9 cellular contexts compared by ENCODE assay signal in the genomic region with DNA sequence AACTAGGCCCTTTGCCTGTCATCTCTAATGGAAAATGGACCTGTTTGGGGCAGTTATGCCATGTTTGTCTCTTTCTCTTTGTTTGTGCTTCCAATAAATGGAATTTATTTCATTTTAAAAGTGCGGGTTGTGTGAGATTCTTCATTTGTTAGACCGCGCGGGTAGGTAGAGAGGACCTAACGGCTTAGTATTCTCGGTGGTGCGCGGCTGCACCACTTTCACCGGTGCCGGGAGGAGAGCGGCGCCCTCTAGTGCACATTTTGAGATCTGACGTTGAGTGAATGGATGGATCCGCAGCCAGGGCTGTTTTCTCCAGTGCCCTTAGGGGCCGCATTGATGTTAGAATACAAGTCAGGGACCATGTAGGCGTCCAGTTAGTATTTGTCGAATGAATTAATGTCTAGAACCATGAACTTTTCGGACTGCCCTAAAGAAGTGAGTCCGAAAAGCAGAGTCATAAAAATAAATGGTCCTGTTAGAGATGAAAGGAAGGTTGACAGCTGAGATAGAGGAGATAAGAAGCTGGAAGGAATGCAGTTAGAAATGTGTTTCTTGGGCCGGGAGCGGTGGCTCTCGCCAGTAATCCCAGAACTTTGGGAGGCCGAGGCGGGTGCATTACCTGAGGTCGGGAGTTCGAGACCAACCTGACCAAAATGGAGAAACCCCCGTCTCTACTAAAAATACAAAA. TPM values are rescaled to one million over a fixed set of nuclear protein-coding genes. Genes with fewer than 3 reads are reported as not detected.
A peak's percentile ranks its signal among the peaks of the same experiment; 100 is the strongest.
DNase-seq lines count a peak whose midpoint lies in the region; ATAC-seq, FAIRE-seq and TF ChIP-seq lines count a peak whose summit lies in the region.
"Had no signal": no experiment of that assay in that cellular context is flagged by ENCODE, and none has a peak within 500 bp of the region (broad histone marks: within the 10 kb centered on the region; RNA-seq: fewer than 3 reads in every experiment).

No MANE protein-coding gene starts in this region.

- peak; percentile 53 for DNase-seq in DMS114 treated with DMSO at 0.1 percent for 48 hours (lab: John Stamatoyannopoulos, UW; ENCODE audit: unreplicated experiment)
- DNase-seq in HTR-8/SVneo (ENCODE audit: insufficient read length, low spot score), result peak; percentile 64
- peak; percentile 28 for DNase-seq in NOMO-1 treated with DMSO at 0.1 percent for 48 hours (lab: John Stamatoyannopoulos, UW; ENCODE audit: unreplicated experiment)
- peak; percentile 92 for DNase-seq in activated CD8-positive, alpha-beta memory T cell treated with anti-CD3 and anti-CD28 coated beads for 24 hours
- DNase-seq in H1 (ENCODE audit: low read depth in 1 of 2, low spot score in 2 of 2), result peak in 1 of 2 experiments; percentile 93
- peak; percentile 87 for DNase-seq in mucosa of gallbladder (ENCODE audit: low spot score)
- peak; percentile 92 for DNase-seq in stimulated activated CD8-positive, alpha-beta memory T cell treated with anti-CD3 and anti-CD28 coated beads, Interleukin-4, amount 100 ng/mL, for 48 hours

- H3K9me3 ChIP-seq in H1 (ENCODE audit: insufficient read depth in 2 of 2, low read depth in 1 of 2, low read length in 1 of 2), result no peaks in the 10 kb centered on the region

- WGBS in H1 (ENCODE audit: extremely low coverage in 1 of 2, insufficient coverage in 1 of 2, insufficient read length in 1 of 2, insufficient replicate concordance in 2 of 2, low coverage in 1 of 2, low lambda C conversion rate in 2 of 2, missing lambda C conversion rate in 1 of 2), 2 experiments, result 33% methylated on average over 27 of the region's 27 CpGs; no CpG with 5 or more reads in 1 of the 2 experiments

- H3K4me3 ChIP-seq in H1 (ENCODE audit: extremely low read depth in 1 of 4, insufficient read depth in 2 of 4, low read depth in 3 of 4, low read length in 4 of 4), result no peak overlapping the region

- peak; percentile 88 to 90 for TF ChIP-seq RAD21 in H1 (IDR thresholded peaks at IDR 0.05 in 1 of 2, conservative IDR thresholded peaks at IDR 0.05 in 1 of 2; ENCODE audit: low read depth in 2 of 2, low read length in 2 of 2)

- H4K5ac ChIP-seq in H1 (ENCODE audit: insufficient read length, low read depth, low read length), result no peak overlapping the region

- FAIRE-seq in HTR-8/SVneo (lab: Jason Lieb, UNC) (no peak), H1 (lab: Jason Lieb, UNC) (peak; percentile 77)

- no peak overlapping the region for H3K56ac ChIP-seq in H1 (replicated peaks; ENCODE audit: insufficient read length, low read depth, low read length)

- H2BK120ac ChIP-seq in H1 (replicated peaks; ENCODE audit: low read depth, low read length), result no peak overlapping the region

- H3K4me2 ChIP-seq in H1 (ENCODE audit: insufficient read depth in 1 of 2, low read depth in 2 of 2, low read length in 2 of 2), result no peak overlapping the region

- H3K9ac ChIP-seq in H1 (replicated peaks in 1 of 4; ENCODE audit: extremely low read depth in 1 of 4, low read depth in 3 of 4, low read length in 3 of 4), result no peak overlapping the region

- no peak overlapping the region for H4K91ac ChIP-seq in H1 (replicated peaks; ENCODE audit: insufficient read length, low read length)

- POLR2A ChIA-PET in H1 (lab: Charles Lee; ENCODE audit: partially characterized antibody), result interaction anchor here (0.7 to 1.2 kb wide), 3 partner anchors 12 to 97 kb away, joined by 3 to 4 read pairs (median 3); no protein-coding TSS in a partner anchor

- ATAC-seq in GM21447 (IDR thresholded peaks at IDR 0.05; ENCODE audit: unreplicated experiment), result peak; percentile 99

- no peak overlapping the region for H4K8ac ChIP-seq in H1 (ENCODE audit: extremely low read depth, insufficient read depth, low read length)

- TF ChIP-seq EP300 in H1 (IDR thresholded peaks at IDR 0.05; ENCODE audit: borderline replicate concordance in 1 of 2, low read depth in 2 of 2, low read length in 2 of 2), result no peak

- H2BK5ac ChIP-seq in H1 (ENCODE audit: low read depth, low read length), result no peak overlapping the region

- no peaks in the 10 kb centered on the region for H3K79me2 ChIP-seq in H1 (ENCODE audit: control insufficient read depth in 1 of 2, insufficient read depth in 2 of 2, low read length in 2 of 2)

- no peak overlapping the region for H3K14ac ChIP-seq in H1 (ENCODE audit: insufficient read length)

- H3K23ac ChIP-seq in H1 (ENCODE audit: insufficient read length), result no peak overlapping the region

- no peaks in the 10 kb centered on the region for H3K79me1 ChIP-seq in H1 (ENCODE audit: low read depth, low read length)

- TF ChIP-seq POLR2A in H1 (IDR thresholded peaks at IDR 0.05; ENCODE audit: control extremely low read depth in 1 of 2, low read depth in 2 of 2, low read length in 2 of 2), result no peak

- TF ChIP-seq CTCF in H1 (IDR thresholded peaks at IDR 0.05; ENCODE audit: control extremely low read depth in 1 of 3, insufficient read depth in 1 of 3, low read depth in 1 of 3, low read length in 3 of 3), result peak; percentile 80 to 87 (median 81)

- H3K27ac ChIP-seq in H1 (ENCODE audit: low read depth, low read length), result no peak overlapping the region
- H3K27ac ChIP-seq: epithelial cell of prostate had no signal

- H2BK15ac ChIP-seq in H1 (ENCODE audit: low read length), result no peak overlapping the region

- CTCF ChIA-PET in H1 (lab: Charles Lee; ENCODE audit: partially characterized antibody), result interaction anchor here (0.7 to 2.6 kb wide), 21 partner anchors 8 to 136 kb away, joined by 3 to 16 read pairs (median 4); a partner anchor contains a TSS

- H4K20me1 ChIP-seq in H1 (replicated peaks in 1 of 2; ENCODE audit: control insufficient read depth in 1 of 2, insufficient read depth in 2 of 2, low read length in 2 of 2), result no peaks in the 10 kb centered on the region

- peaks cover 0 to 3% (median 0%) of the 10 kb centered on the region in 4 experiments; a peak in 2 of 7 replicates for H3K4me1 ChIP-seq in H1 (replicated peaks in 1 of 4; ENCODE audit: control insufficient read depth in 3 of 4, insufficient read depth in 4 of 4, low read length in 3 of 4)

- H3K27me3 ChIP-seq in H1 (replicated peaks in 1 of 4; ENCODE audit: control insufficient read depth in 3 of 4, extremely low read depth in 1 of 4, insufficient read depth in 3 of 4, low read length in 3 of 4), result no peaks in the 10 kb centered on the region

- H2AK5ac ChIP-seq in H1 (ENCODE audit: low read depth, low read length), result no peak overlapping the region

- no peak overlapping the region for H3K4ac ChIP-seq in H1 (replicated peaks; ENCODE audit: insufficient read length, low read depth, low read length)

- H2BK12ac ChIP-seq in H1 (ENCODE audit: low read depth, low read length), result no peak overlapping the region

- H3K18ac ChIP-seq in H1 (ENCODE audit: extremely low read depth, low read length), result no peak overlapping the region

- no peaks in the 10 kb centered on the region for H3K36me3 ChIP-seq in H1 (ENCODE audit: control insufficient read depth in 2 of 4, insufficient read depth in 4 of 4, low read length in 3 of 4)

- no peak overlapping the region for H2AFZ ChIP-seq in H1 (ENCODE audit: low read length)

- no peaks in the 10 kb centered on the region for H3K23me2 ChIP-seq in H1 (ENCODE audit: low read depth, low read length)

- no peak overlapping the region for H2BK20ac ChIP-seq in H1 (ENCODE audit: low read length)

TF ChIP-seq in H1, 55 proteins besides CTCF, POLR2A, EP300 and RAD21:
- TF ChIP-seq GTF2F1 (IDR thresholded peaks at IDR 0.05; ENCODE audit: borderline replicate concordance, low read depth, low read length), result no peak
- peak; percentile 35; the same call in 1 of the 2 replicates for TF ChIP-seq KDM1A (IDR thresholded peaks at IDR 0.05; ENCODE audit: borderline replicate concordance, low read length)
- TF ChIP-seq ASH2L (IDR thresholded peaks at IDR 0.05; ENCODE audit: low read length), result peak; percentile 29
- 0 out of 2 replicates have a peak, but pooled peaks have one; percentile 19 for TF ChIP-seq YY1 (IDR thresholded peaks at IDR 0.05; ENCODE audit: low read depth, low read length)
- no peak for TF ChIP-seq HDAC6 (IDR thresholded peaks at IDR 0.05; ENCODE audit: low read depth, low read length)
- peak; percentile 72; the same call in 1 of the 2 replicates for TF ChIP-seq CREB1 (IDR thresholded peaks at IDR 0.05)
- TF ChIP-seq PHF8 (conservative IDR thresholded peaks at IDR 0.05; ENCODE audit: low read depth, low read length), result no peak
TF ChIP-seq in H1: peak in this region for 4.

RNA-seq across cellular contexts. Expression of a gene that starts 29.3 kb away (rescaled TPM):
- not detected in 2 replicates for total RNA-seq in H1 (2021; fragmentation: NEBNext Ultra II Directional; extraction: Animal tissue kit (Norgen Biotek cat#: 25700))
- polyA plus RNA-seq in H1 (2011; rRNA removed), result not detected in 2 replicates
- not detected for polyA plus RNA-seq in H1 (2011; cell fraction: cytosol; rRNA removed)
- polyA plus RNA-seq in H1 (2011; cell fraction: nucleus; rRNA removed), result not detected
- polyA plus RNA-seq in H1 (2012, experiment 1 of 2), result not detected in 4 replicates
- polyA plus RNA-seq in H1 (2012, experiment 2 of 2), result not detected
- not detected for polyA plus RNA-seq in H1 (2013, experiment 1 of 2)
- 0.02 TPM for polyA plus RNA-seq in H1 (2013, experiment 2 of 2)
- polyA minus RNA-seq in H1 (2011; rRNA and poly(A)+ RNA removed), result not detected in 2 replicates
- polyA minus RNA-seq in H1 (2011; cell fraction: cytosol; rRNA and poly(A)+ RNA removed), result not detected
- polyA minus RNA-seq in H1 (2011; cell fraction: nucleus; rRNA and poly(A)+ RNA removed), result 0.20 TPM
- total RNA-seq in mucosa of gallbladder, result 11.4 TPM

RNA-seq across cellular contexts. Expression of a gene that starts 42.0 kb away (rescaled TPM):
- 21.5 and 24.9 TPM in 2 replicates for total RNA-seq in H1 (2021; fragmentation: NEBNext Ultra II Directional; extraction: Animal tissue kit (Norgen Biotek cat#: 25700))
- 13.6 and 22.5 TPM in 2 replicates for polyA plus RNA-seq in H1 (2011; rRNA removed)
- 23.8 TPM for polyA plus RNA-seq in H1 (2011; cell fraction: cytosol; rRNA removed)
- polyA plus RNA-seq in H1 (2011; cell fraction: nucleus; rRNA removed), result 26.9 TPM
- polyA plus RNA-seq in H1 (2012, experiment 1 of 2), result 12.3 to 21.8 TPM (median 20.3 TPM) in 4 replicates
- 13.0 TPM for polyA plus RNA-seq in H1 (2012, experiment 2 of 2)
- 9.1 TPM for polyA plus RNA-seq in H1 (2013, experiment 1 of 2)
- 8.5 TPM for polyA plus RNA-seq in H1 (2013, experiment 2 of 2)
- polyA minus RNA-seq in H1 (2011; rRNA and poly(A)+ RNA removed), result 2.5 and 2.9 TPM in 2 replicates
- 21.4 TPM for polyA minus RNA-seq in H1 (2011; cell fraction: cytosol; rRNA and poly(A)+ RNA removed)
- 15.7 TPM for polyA minus RNA-seq in H1 (2011; cell fraction: nucleus; rRNA and poly(A)+ RNA removed)
- 9.4 TPM for total RNA-seq in mucosa of gallbladder

RNA-seq across cellular contexts. Expression of a gene that starts 52.5 kb away (rescaled TPM):
- 125 and 130 TPM in 2 replicates for total RNA-seq in H1 (2021; fragmentation: NEBNext Ultra II Directional; extraction: Animal tissue kit (Norgen Biotek cat#: 25700))
- 98.6 and 147 TPM in 2 replicates for polyA plus RNA-seq in H1 (2011; rRNA removed)
- polyA plus RNA-seq in H1 (2011; cell fraction: cytosol; rRNA removed), result 110 TPM
- 159 TPM for polyA plus RNA-seq in H1 (2011; cell fraction: nucleus; rRNA removed)
- 81.6 to 105 TPM (median 96.5 TPM) in 4 replicates for polyA plus RNA-seq in H1 (2012, experiment 1 of 2)
- 86.7 TPM for polyA plus RNA-seq in H1 (2012, experiment 2 of 2)
- 78.2 TPM for polyA plus RNA-seq in H1 (2013, experiment 1 of 2)
- 74.4 TPM for polyA plus RNA-seq in H1 (2013, experiment 2 of 2)
- polyA minus RNA-seq in H1 (2011; rRNA and poly(A)+ RNA removed), result 39.8 and 47.5 TPM in 2 replicates
- polyA minus RNA-seq in H1 (2011; cell fraction: cytosol; rRNA and poly(A)+ RNA removed), result 55.6 TPM
- polyA minus RNA-seq in H1 (2011; cell fraction: nucleus; rRNA and poly(A)+ RNA removed), result 72.6 TPM
- total RNA-seq in mucosa of gallbladder, result 145 TPM

Comparison
In these comparisons a context has a peak if more than half of its experiments do, and no peak if none do; other contexts are left out.
1. RNA of a gene that starts 29.3 kb away (total RNA-seq): 11.4 TPM in mucosa of gallbladder (single experiment); not detected in H1; every median in the first group is over 10 times any median in the second.